ENCODE assay signal across 1 cellular context in the genomic region with DNA sequence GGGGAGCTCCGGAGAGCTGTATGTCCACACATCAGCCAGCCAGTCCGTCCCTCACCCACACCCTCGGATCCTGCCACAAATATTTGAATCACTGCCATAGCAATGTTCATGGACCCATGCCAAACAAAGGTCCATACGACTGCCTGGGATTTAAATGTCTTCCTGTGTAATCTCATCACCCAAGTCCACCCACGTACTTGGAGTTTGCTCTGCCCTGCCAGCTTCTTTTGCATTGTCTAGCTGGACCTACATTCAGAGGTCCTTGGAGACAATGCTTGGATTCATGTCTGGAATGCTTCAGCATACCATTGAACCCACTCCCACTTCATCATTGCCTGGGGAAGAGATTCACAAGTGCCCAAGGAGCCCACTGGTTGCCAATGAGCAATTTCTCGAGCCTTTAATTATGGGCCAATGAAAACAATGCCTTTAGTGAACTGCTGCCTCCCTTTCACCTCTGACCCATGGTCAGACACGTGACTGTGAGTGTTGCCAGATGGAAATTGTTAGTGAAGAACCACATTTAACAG.
TF ChIP-seq lines count a peak whose summit lies in the region.

No MANE protein-coding gene starts in this region.

TF ChIP-seq in SK-N-SH, 30 proteins besides CTCF, POLR2A, EP300 and RAD21 (continued from another document):
- TF ChIP-seq NFIC (IDR thresholded peaks at IDR 0.05; ENCODE audit: borderline replicate concordance) (peak; percentile 91), POLR2AphosphoS5 (IDR thresholded peaks at IDR 0.05; ENCODE audit: low read depth, low read length) (peak; percentile 20; the same call in 1 of the 2 replicates), NRF1 (IDR thresholded peaks at IDR 0.05; ENCODE audit: low read depth, low read length) (no peak), CHD2 (IDR thresholded peaks at IDR 0.05; ENCODE audit: low read length, partially characterized antibody) (no peak), SIN3A (IDR thresholded peaks at IDR 0.05; ENCODE audit: borderline replicate concordance, low read depth, low read length) (no peak), REST (IDR thresholded peaks at IDR 0.05; ENCODE audit: low read depth, low read length) (no peak), GATA2 (CRISPR knock-in tag; IDR thresholded peaks at IDR 0.05) (no peak)
